ENCODE assay signal across 9 cellular contexts in the genomic region with DNA sequence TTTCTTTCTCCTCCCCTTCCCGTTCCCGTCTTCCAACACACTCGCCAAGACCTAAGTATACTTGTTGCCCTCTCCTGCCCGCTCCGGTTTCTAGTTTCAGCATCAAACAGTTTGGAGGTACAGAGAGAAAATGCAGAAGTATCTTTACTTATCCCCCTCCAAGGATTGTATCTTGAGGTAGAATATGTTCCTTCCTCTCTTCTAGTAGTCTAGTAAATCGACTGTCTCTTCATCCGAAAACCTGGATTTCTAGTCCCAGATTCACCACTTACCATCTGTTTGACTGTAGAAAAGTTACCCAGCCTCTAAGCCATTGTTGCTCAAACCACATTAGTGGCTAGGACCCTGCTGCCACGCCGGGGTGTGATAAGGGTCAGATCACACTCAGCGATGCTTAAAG. TPM values are rescaled to one million over a fixed set of nuclear protein-coding genes. Genes with fewer than 3 reads are reported as not detected.
A peak's percentile ranks its signal among the peaks of the same experiment; 100 is the strongest.
DNase-seq lines count a peak whose midpoint lies in the region; ATAC-seq, FAIRE-seq and TF ChIP-seq lines count a peak whose summit lies in the region.
"Had no signal": no experiment of that assay in that cellular context is flagged by ENCODE, and none has a peak within 500 bp of the region (broad histone marks: within the 10 kb centered on the region; RNA-seq: fewer than 3 reads in every experiment).

No MANE protein-coding gene starts in this region.

- H3K4me2 ChIP-seq in GM23248 (ENCODE audit: unreplicated experiment), result peak overlapping the region; percentile 91
- peak overlapping the region; percentile 80 for H3K4me2 ChIP-seq in SU-DHL-6 (ENCODE audit: low read depth, low read length, poor library complexity, severe bottlenecking)

- H3K79me2 ChIP-seq in GM23248 (ENCODE audit: insufficient read depth) (peaks cover 96% of the 10 kb centered on the region), SU-DHL-6 (ENCODE audit: insufficient read depth, low read length) (peaks cover 82% of the 10 kb centered on the region)

- no peaks in the 10 kb centered on the region for H3K27me3 ChIP-seq in GM23248 (replicated peaks; ENCODE audit: insufficient read depth)
- H3K27me3 ChIP-seq in SU-DHL-6 (ENCODE audit: low read length), result no peaks in the 10 kb centered on the region

- H3K9me3 ChIP-seq in GM23248 (ENCODE audit: low read depth) (no peaks in the 10 kb centered on the region), SU-DHL-6 (ENCODE audit: insufficient read depth, low read length) (no peaks in the 10 kb centered on the region)

- peak overlapping the region; percentile 100 for H3K9ac ChIP-seq in GM23248
- peak overlapping the region; percentile 93 for H3K9ac ChIP-seq in SU-DHL-6 (ENCODE audit: low read length)

- peaks cover 7% of the 10 kb centered on the region for H3K4me1 ChIP-seq in GM23248 (ENCODE audit: insufficient read depth)

- H3K27ac ChIP-seq in GM23248 (peak overlapping the region; percentile 100), SU-DHL-6 (ENCODE audit: low read depth, low read length) (peak overlapping the region; percentile 83)

- peaks cover 5% of the 10 kb centered on the region for H4K20me1 ChIP-seq in GM23248 (ENCODE audit: insufficient read depth)
- H4K20me1 ChIP-seq in SU-DHL-6 (ENCODE audit: low read depth, low read length), result no peaks in the 10 kb centered on the region; the same call in 1 of the 2 replicates

- H3K4me3 ChIP-seq in GM23248 (peak overlapping the region; percentile 89), SU-DHL-6 (ENCODE audit: insufficient read depth, low read length, poor library complexity, severe bottlenecking) (peak overlapping the region; percentile 88), fibroblast of pulmonary artery (replicated peaks; ENCODE audit: low read depth, low read length) (peak overlapping the region; percentile 95), skeletal muscle cell (ENCODE audit: low read depth, low read length) (peak overlapping the region; percentile 86)

- ATAC-seq in HG03457 (IDR thresholded peaks at IDR 0.05; ENCODE audit: unreplicated experiment), result no peak

- in situ Hi-C loops in GM23248 (cut with MboI), result no loop called here

- H2AFZ ChIP-seq in GM23248 (peak overlapping the region; percentile 87; the same call in 1 of the 2 replicates), SU-DHL-6 (ENCODE audit: low read depth, low read length, severe bottlenecking) (no peak overlapping the region)

- 12 to 13% methylated on average over 10 of the region's 10 CpGs for WGBS in GM23248 (ENCODE audit: low coverage in 1 of 2, low lambda C conversion rate in 2 of 2, missing lambda C conversion rate in 2 of 2), 2 experiments

- H3K9me2 ChIP-seq in GM23248 (ENCODE audit: insufficient read depth) (no peaks in the 10 kb centered on the region), SU-DHL-6 (replicated peaks; ENCODE audit: insufficient read depth, low read length) (no peaks in the 10 kb centered on the region)

- H3K36me3 ChIP-seq in GM23248 (ENCODE audit: low read depth), result peaks cover 13% of the 10 kb centered on the region
- no peaks in the 10 kb centered on the region for H3K36me3 ChIP-seq in SU-DHL-6 (ENCODE audit: low read length)

- H3F3A ChIP-seq in GM23248 (ENCODE audit: insufficient read depth), result 0 out of 2 replicates have a peak, but pooled peaks cover 9% of the 10 kb centered on the region
- no peaks in the 10 kb centered on the region for H3F3A ChIP-seq in SU-DHL-6 (ENCODE audit: insufficient read depth)

- TF ChIP-seq CTCF in SU-DHL-6 (IDR thresholded peaks at IDR 0.05; ENCODE audit: insufficient read depth, low read length, poor library complexity, severe bottlenecking) (no peak), fibroblast of pulmonary artery (IDR thresholded peaks at IDR 0.05; ENCODE audit: low read length, missing control alignments) (no peak)

- no peak for DNase-seq in GM23248
- no peak for DNase-seq in fibroblast of pulmonary artery (ENCODE audit: low read depth)
- DNase-seq in skeletal muscle cell (ENCODE audit: low read depth), result no peak
- DNase-seq in activated gamma-delta T cell treated with Interleukin-2 at 50 U/mL for 16 hours, result no peak
- no peak for DNase-seq in frontal cortex (ENCODE audit: low spot score in 2 of 2)
- no peak for DNase-seq in putamen (ENCODE audit: low spot score)

- no peak for FAIRE-seq in frontal cortex (lab: Jason Lieb, UNC)

RNA-seq across cellular contexts. Expression of gene EIF4E2, which starts 0.8 kb away (rescaled TPM):
- 82.8 and 98.5 TPM in 2 replicates for total RNA-seq in GM23248 (2014; rRNA removed; shearing (Covaris generic))
- 147 and 150 TPM in 2 replicates for polyA plus RNA-seq in GM23248 (2016; fragmentation: Nextera tagmentation; extraction: Ambion mirVana)
- 38.3 TPM for total RNA-seq in frontal cortex

RNA-seq across cellular contexts. Expression of gene TIGD1, which starts 0.9 kb away (rescaled TPM):
- total RNA-seq in GM23248 (2014; rRNA removed; shearing (Covaris generic)), result 2.0 and 4.3 TPM in 2 replicates
- polyA plus RNA-seq in GM23248 (2016; fragmentation: Nextera tagmentation; extraction: Ambion mirVana), result 3.2 and 3.6 TPM in 2 replicates
- total RNA-seq in frontal cortex, result 10.6 TPM

RNA-seq across cellular contexts. Expression of gene CHRNG, which starts 11.8 kb away (rescaled TPM):
- not detected in 2 replicates for total RNA-seq in GM23248 (2014; rRNA removed; shearing (Covaris generic))
- not detected in 2 replicates for polyA plus RNA-seq in GM23248 (2016; fragmentation: Nextera tagmentation; extraction: Ambion mirVana)
- total RNA-seq in frontal cortex, result not detected
- total RNA-seq: lung microvascular endothelial cell had no signal

RNA-seq across cellular contexts. Expression of gene CHRND, which starts 25.3 kb away (rescaled TPM):
- total RNA-seq in GM23248 (2014; rRNA removed; shearing (Covaris generic)), result not detected in 2 replicates
- not detected in 2 replicates for polyA plus RNA-seq in GM23248 (2016; fragmentation: Nextera tagmentation; extraction: Ambion mirVana)
- not detected for total RNA-seq in frontal cortex
- total RNA-seq: lung microvascular endothelial cell had no signal

RNA-seq across cellular contexts. Expression of gene PRSS56, which starts 31.1 kb away (rescaled TPM):
- total RNA-seq in GM23248 (2014; rRNA removed; shearing (Covaris generic)), result not detected in 2 replicates
- polyA plus RNA-seq in GM23248 (2016; fragmentation: Nextera tagmentation; extraction: Ambion mirVana), result not detected in 2 replicates
- total RNA-seq in frontal cortex, result under 0.01 TPM
- total RNA-seq: lung microvascular endothelial cell had no signal
